In the genomic region with DNA sequence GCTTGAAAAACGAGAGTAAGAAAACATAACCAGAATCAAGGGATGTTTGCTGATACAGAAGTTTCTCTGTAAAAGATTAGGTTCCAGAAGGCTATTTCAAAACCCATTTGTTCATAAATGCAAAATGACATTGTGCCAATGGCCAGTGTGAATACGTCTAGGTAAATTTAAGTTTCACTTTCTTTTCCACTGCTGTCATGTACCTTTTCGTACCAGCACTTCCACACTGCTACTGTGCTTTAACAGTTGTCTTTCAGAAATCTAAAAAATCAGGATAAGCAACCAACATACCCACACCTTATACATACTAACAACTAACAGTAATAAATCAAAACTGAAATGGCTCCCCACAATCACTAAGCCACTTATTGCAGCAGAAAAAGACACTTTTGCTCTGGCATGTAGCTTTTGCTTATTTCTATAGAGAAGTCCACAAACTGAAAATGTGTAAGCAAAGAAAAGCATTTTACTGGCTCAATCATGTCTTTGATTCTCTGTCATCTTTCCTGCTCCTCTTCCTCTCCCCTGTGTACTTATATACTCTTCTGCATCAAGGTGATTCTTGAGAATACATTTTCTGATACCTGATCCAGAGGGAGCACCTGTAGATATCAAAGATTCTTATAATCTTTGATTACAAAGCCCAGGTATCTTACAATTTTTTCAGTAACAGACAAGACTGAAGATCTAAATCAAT, we compare ENCODE assay signal across 8 cellular contexts. TPM values are rescaled to one million over a fixed set of nuclear protein-coding genes. Genes with fewer than 3 reads are reported as not detected.
DNase-seq lines count a peak whose midpoint lies in the region; ATAC-seq and TF ChIP-seq lines count a peak whose summit lies in the region.

No MANE protein-coding gene starts in this region.

- peak overlapping the region; percentile 99 for H3K27ac Mint-ChIP-seq in activated naive CD4-positive, alpha-beta T cell treated with anti-CD3 and anti-CD28 coated beads, Interleukin-2, amount 10 ng/mL, durations not matched to agents 7 days and 5 days
- peak overlapping the region; percentile 95 to 98 (median 96) for H3K27ac Mint-ChIP-seq in naive B cell

- TF ChIP-seq CTCF in omental fat pad (IDR thresholded peaks at IDR 0.05): no peak

- peaks cover 61% of the 10 kb centered on the region for H3K4me1 Mint-ChIP-seq in activated naive CD4-positive, alpha-beta T cell treated with anti-CD3 and anti-CD28 coated beads, Interleukin-2, amount 10 ng/mL, durations not matched to agents 7 days and 5 days
- H3K4me1 Mint-ChIP-seq in naive B cell: peaks cover 59 to 71% (median 60%) of the 10 kb centered on the region in 3 donors

- CTCF ChIA-PET in activated naive CD4-positive, alpha-beta T cell treated with anti-CD3 and anti-CD28 coated beads, Interleukin-2, amount 10 ng/mL, durations not matched to agents 7 days and 5 days (lab: Charles Lee): interaction anchor here (2.0 to 2.8 kb wide), 4 partner anchors 9 to 35 kb away, joined by 6 to 13 read pairs (median 6); partner anchors contain the start of gene ELF1

- DNase-seq in activated naive CD4-positive, alpha-beta T cell treated with anti-CD3 and anti-CD28 coated beads, Interleukin-2, amount 10 ng/mL, durations not matched to agents 7 days and 5 days: peak; percentile 23
- no peak for DNase-seq in activated naive CD4-positive, alpha-beta T cell treated with anti-CD3 and anti-CD28 coated beads, Interleukin-2, amount 50 U/mL, for 16 hours
- peak; percentile 58 for DNase-seq in central memory CD4-positive, alpha-beta T cell
- peak; percentile 43 for DNase-seq in naive B cell
- DNase-seq in omental fat pad (ENCODE audit: low spot score): no peak
- DNase-seq in NCI-H146 (lab: John Stamatoyannopoulos, UW): no peak

- H3K4me3 Mint-ChIP-seq in activated naive CD4-positive, alpha-beta T cell treated with anti-CD3 and anti-CD28 coated beads, Interleukin-2, amount 10 ng/mL, durations not matched to agents 7 days and 5 days: peak overlapping the region; percentile 83
- H3K4me3 Mint-ChIP-seq in naive B cell: peak overlapping the region; percentile 74 to 98 (median 94)

- peaks cover 32% of the 10 kb centered on the region for H3K36me3 Mint-ChIP-seq in activated naive CD4-positive, alpha-beta T cell treated with anti-CD3 and anti-CD28 coated beads, Interleukin-2, amount 10 ng/mL, durations not matched to agents 7 days and 5 days
- peaks cover 9 to 10% of the 10 kb centered on the region in 2 donors for H3K36me3 Mint-ChIP-seq in naive B cell

- H3K27me3 Mint-ChIP-seq in activated naive CD4-positive, alpha-beta T cell treated with anti-CD3 and anti-CD28 coated beads, Interleukin-2, amount 10 ng/mL, durations not matched to agents 7 days and 5 days: no peaks in the 10 kb centered on the region
- H3K27me3 Mint-ChIP-seq in naive B cell: no peaks in the 10 kb centered on the region

- no peaks in the 10 kb centered on the region for H3K9me3 Mint-ChIP-seq in activated naive CD4-positive, alpha-beta T cell treated with anti-CD3 and anti-CD28 coated beads, Interleukin-2, amount 10 ng/mL, durations not matched to agents 7 days and 5 days
- H3K9me3 Mint-ChIP-seq in naive B cell: no peaks in the 10 kb centered on the region

- ATAC-seq in HG03439 (IDR thresholded peaks at IDR 0.05; ENCODE audit: unreplicated experiment) (peak; percentile 44), naive B cell (ENCODE audit: low read depth in 2 of 2) (peak; percentile 40 to 47), GM19023 (IDR thresholded peaks at IDR 0.05; ENCODE audit: unreplicated experiment) (no peak), omental fat pad (ENCODE audit: low FRiP score) (no peak)

RNA-seq across cellular contexts. Expression of gene ELF1, which starts 34.3 kb away (rescaled TPM):
- polyA plus RNA-seq in naive B cell (ENCODE audit: low read depth in 6 of 6): 100 to 1,000 TPM; 127 to 183 (median 144) TPM
- 100 to 1,000 TPM in 1 of 4 donors, 10 to 100 TPM in 3; 87.4 to 107 (median 89.9) TPM for total RNA-seq in omental fat pad

Comparison
In these comparisons a context has a peak if more than half of its experiments do, and no peak if none do; other contexts are left out.
1. DNase-seq: peak in activated naive CD4-positive, alpha-beta T cell treated with anti-CD3 and anti-CD28 coated beads, Interleukin-2, amount 10 ng/mL, durations not matched to agents 7 days and 5 days (single experiment), central memory CD4-positive, alpha-beta T cell (single experiment) and naive B cell (single experiment); none in activated naive CD4-positive, alpha-beta T cell treated with anti-CD3 and anti-CD28 coated beads, Interleukin-2, amount 50 U/mL, for 16 hours (single experiment), omental fat pad (single experiment) and NCI-H146 (single experiment).
2. ATAC-seq: peak in HG03439 (single experiment) and naive B cell (2 of 2); none in GM19023 (single experiment) and omental fat pad (single experiment).